Comparison of ENCODE assay signal across 20 cellular contexts in the genomic region with DNA sequence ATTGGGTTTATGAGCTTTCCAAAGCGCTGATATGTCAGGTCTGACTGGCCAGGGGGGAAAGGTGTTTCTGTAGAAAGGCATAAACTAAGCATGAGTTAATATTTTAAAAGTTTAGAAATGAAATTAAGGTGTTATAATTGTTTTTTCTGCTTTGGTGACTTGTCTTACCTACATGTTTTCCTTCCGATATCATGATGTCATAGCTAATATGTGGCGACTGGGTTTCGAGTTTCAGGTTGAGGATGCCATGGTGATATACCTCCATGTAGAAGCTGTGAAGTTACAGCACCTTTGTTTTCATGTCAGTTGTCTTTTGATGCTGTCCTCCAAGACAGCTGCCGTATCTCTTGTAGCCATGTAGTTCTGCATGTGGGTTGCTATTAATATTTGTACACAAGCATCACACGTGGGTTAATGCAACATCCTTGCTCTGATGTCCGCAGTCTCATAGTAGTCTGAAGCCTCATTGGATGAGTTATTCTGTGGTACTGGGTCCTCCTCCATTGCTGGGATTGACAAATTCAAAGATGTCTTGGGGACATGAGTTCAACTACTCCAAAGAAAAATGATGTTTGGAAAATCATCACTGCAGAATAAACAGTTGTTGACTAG.
"Had no signal": no experiment of that assay in that cellular context is flagged by ENCODE, and none has a peak within 500 bp of the region (broad histone marks: within the 10 kb centered on the region; RNA-seq: fewer than 3 reads in every experiment).

No MANE protein-coding gene starts in this region.

- H3K4me1 Mint-ChIP-seq: activated T-helper 17 cell treated with anti-CD3 and anti-CD28 coated beads, Interleukin-2, amount 50 U/mL, for 72 hours had no signal

- H3K9me3 ChIP-seq: esophagus squamous epithelium, neutrophil, pancreas, stomach had no signal

- H3K4me3 Mint-ChIP-seq: activated T-cell treated with anti-CD3 and anti-CD28 coated beads, Interleukin-2, amount 50 U/mL, for 24 hours; activated T-helper 17 cell treated with anti-CD3 and anti-CD28 coated beads, Interleukin-2, amount 50 U/mL, for 72 hours; mesothelial cell of epicardium; natural killer cell treated with Interleukin-12 subunit alpha and Interleukin-12 subunit beta and Interleukin-15 and Interleukin-18, amount 100 ng/mL, for 72 hours; stimulated activated memory B cell treated with anti-CD40 and anti-IgM and Interleukin-4, amounts not matched to agents 10 μg/mL and 1 μg/mL and 100 μg/mL, for 72 hours; T-cell; type B pancreatic cell had no signal

- ATAC-seq: activated naive CD4-positive, alpha-beta T cell treated with anti-CD3 and anti-CD28 coated beads, Interleukin-2, amount 50 U/mL, for 72 hours; activated T-helper 17 cell treated with anti-CD3 and anti-CD28 coated beads, Interleukin-2, amount 50 U/mL, for 72 hours; left lobe of liver; natural killer cell treated with Interleukin-12 subunit alpha and Interleukin-12 subunit beta and Interleukin-15 and Interleukin-18, amount 100 ng/mL, for 72 hours; stimulated activated memory B cell treated with anti-CD40 and anti-IgM and Interleukin-4, amounts not matched to agents 10 μg/mL and 1 μg/mL and 100 μg/mL, for 72 hours; T-cell had no signal

- DNase-seq: activated T-cell treated with anti-CD3 and anti-CD28 coated beads, Interleukin-2, amount 50 U/mL, for 24 hours; esophagus squamous epithelium; kidney; mammary epithelial cell; pancreas; SIG-M5; stimulated activated CD4-positive, alpha-beta T cell treated with anti-CD3 and anti-CD28 coated beads, Interleukin-1b, Interleukin-23, amount 100 ng/mL, for 48 hours; stomach; T-cell had no signal

- H3K27me3 ChIP-seq: breast epithelium, esophagus squamous epithelium, neutrophil, pancreas, stomach had no signal

- H3K27ac ChIP-seq: coronary artery, neutrophil, pancreas had no signal

- H3K27me3 Mint-ChIP-seq: activated T-cell treated with anti-CD3 and anti-CD28 coated beads, Interleukin-2, amount 50 U/mL, for 24 hours; activated T-helper 17 cell treated with anti-CD3 and anti-CD28 coated beads, Interleukin-2, amount 50 U/mL, for 72 hours; natural killer cell treated with Interleukin-12 subunit alpha and Interleukin-12 subunit beta and Interleukin-15 and Interleukin-18, amount 100 ng/mL, for 72 hours; stimulated activated memory B cell treated with anti-CD40 and anti-IgM and Interleukin-4, amounts not matched to agents 10 μg/mL and 1 μg/mL and 100 μg/mL, for 72 hours; T-cell; type B pancreatic cell had no signal

- H3K27ac Mint-ChIP-seq: activated naive CD4-positive, alpha-beta T cell treated with anti-CD3 and anti-CD28 coated beads, Interleukin-2, amount 50 U/mL, for 72 hours; activated T-cell treated with anti-CD3 and anti-CD28 coated beads, Interleukin-2, amount 50 U/mL, for 24 hours; activated T-helper 17 cell treated with anti-CD3 and anti-CD28 coated beads, Interleukin-2, amount 50 U/mL, for 72 hours; mesothelial cell of epicardium; natural killer cell treated with Interleukin-12 subunit alpha and Interleukin-12 subunit beta and Interleukin-15 and Interleukin-18, amount 100 ng/mL, for 72 hours; stimulated activated memory B cell treated with anti-CD40 and anti-IgM and Interleukin-4, amounts not matched to agents 10 μg/mL and 1 μg/mL and 100 μg/mL, for 72 hours; T-cell; type B pancreatic cell had no signal

- H3K4me3 ChIP-seq: breast epithelium, esophagus squamous epithelium, pancreas, stomach had no signal

- H3K36me3 ChIP-seq: breast epithelium, neutrophil, pancreas, WERI-Rb-1 had no signal

- H3K9me3 Mint-ChIP-seq: activated T-helper 17 cell treated with anti-CD3 and anti-CD28 coated beads, Interleukin-2, amount 50 U/mL, for 72 hours had no signal
